In genomic region chr12:94372379-94372930, GRCh38 we compare ENCODE assay signal across 14 cellular contexts.
DNase-seq lines count a peak whose midpoint lies in the region; ATAC-seq and TF ChIP-seq lines count a peak whose summit lies in the region.
"Had no signal": no experiment of that assay in that cellular context is flagged by ENCODE, and none has a peak within 500 bp of the region (broad histone marks: within the 10 kb centered on the region; RNA-seq: fewer than 3 reads in every experiment).

No MANE protein-coding gene starts in this region.

- no peak overlapping the region for H3K27ac ChIP-seq in caudate nucleus (ENCODE audit: low read depth, low read length)
- H3K27ac ChIP-seq: cardiac muscle cell, heart left ventricle, left ventricle myocardium inferior, thoracic aorta had no signal

- H3K4me1 Mint-ChIP-seq in activated T-helper 17 cell treated with anti-CD3 and anti-CD28 coated beads, Interleukin-2, amount 50 U/mL, for 72 hours, result peaks cover 11% of the 10 kb centered on the region

- peak overlapping the region; percentile 91 for H3K27ac Mint-ChIP-seq in activated T-helper 17 cell treated with anti-CD3 and anti-CD28 coated beads, Interleukin-2, amount 50 U/mL, for 72 hours

- H3K4me3 ChIP-seq in GM12864 (ENCODE audit: low read depth, low read length), result no peak overlapping the region
- H3K4me3 ChIP-seq: cardiac muscle cell, heart left ventricle, left ventricle myocardium inferior, thoracic aorta had no signal

- ATAC-seq in GM18907 (IDR thresholded peaks at IDR 0.05; ENCODE audit: unreplicated experiment) (peak; percentile 60), HG02973 (IDR thresholded peaks at IDR 0.05; ENCODE audit: unreplicated experiment) (peak; percentile 78)
- peak; percentile 98 for ATAC-seq in activated T-helper 17 cell treated with anti-CD3 and anti-CD28 coated beads, Interleukin-2, amount 50 U/mL, for 72 hours (replicated peaks)
- ATAC-seq: heart left ventricle had no signal

- H3K9me3 Mint-ChIP-seq in activated T-helper 17 cell treated with anti-CD3 and anti-CD28 coated beads, Interleukin-2, amount 50 U/mL, for 72 hours, result no peaks in the 10 kb centered on the region

- TF ChIP-seq CTCF in GM12864 (IDR thresholded peaks at IDR 0.05; ENCODE audit: low read depth, low read length, missing control alignments), result no peak

- H3K4me3 Mint-ChIP-seq in activated T-helper 17 cell treated with anti-CD3 and anti-CD28 coated beads, Interleukin-2, amount 50 U/mL, for 72 hours, result peak overlapping the region; percentile 61

- peaks cover 46% of the 10 kb centered on the region for H3K36me3 Mint-ChIP-seq in activated T-helper 17 cell treated with anti-CD3 and anti-CD28 coated beads, Interleukin-2, amount 50 U/mL, for 72 hours (ENCODE audit: low read depth)

- H3K27me3 Mint-ChIP-seq in activated T-helper 17 cell treated with anti-CD3 and anti-CD28 coated beads, Interleukin-2, amount 50 U/mL, for 72 hours, result no peaks in the 10 kb centered on the region

- DNase-seq in GM12864 (ENCODE audit: low read depth) (peak; percentile 38), cerebellar cortex (ENCODE audit: low spot score) (no peak), Kasumi-1 (lab: John Stamatoyannopoulos, UW) (no peak), caudate nucleus (lab: John Stamatoyannopoulos, UW) (no peak), head of caudate nucleus (no peak)
- DNase-seq: heart left ventricle, left ventricle myocardium inferior, NCI-H1417 treated with DMSO at 0.1 percent for 48 hours, NCI-H69 had no signal

- intact Hi-C loops in head of caudate nucleus (cut with DNase I), result no loop called here
